Comparison of ENCODE assay signal across 17 cellular contexts in the genomic region with DNA sequence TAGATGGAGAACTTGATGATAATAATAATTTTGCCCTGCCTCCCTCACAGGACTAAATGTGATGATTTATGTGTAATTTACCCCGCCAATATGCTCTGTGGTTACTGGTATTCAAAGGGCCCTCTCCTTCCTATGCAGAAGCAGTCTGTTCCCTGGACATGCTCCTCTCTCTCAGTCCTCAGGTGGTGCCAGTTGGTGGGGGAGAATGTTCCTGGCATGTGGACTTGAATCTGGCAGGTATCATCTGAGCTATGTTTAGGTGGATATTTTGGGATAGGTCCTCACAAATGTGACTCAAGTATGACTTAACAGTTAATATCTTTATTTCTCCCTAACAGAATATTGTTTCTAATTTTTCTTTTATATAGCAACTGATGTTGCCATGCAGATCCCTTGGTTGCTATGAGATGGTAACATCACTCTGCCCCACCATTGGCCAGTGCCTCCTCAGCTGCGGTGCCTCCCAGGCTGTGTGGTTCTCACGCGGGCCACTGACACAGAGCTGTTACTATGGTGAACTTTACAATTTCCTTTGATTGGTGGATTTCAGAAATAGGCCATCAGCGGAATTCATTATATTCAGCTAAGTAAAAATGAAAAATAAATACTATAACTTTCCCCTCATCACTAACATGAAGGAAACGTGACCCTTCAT.
"Had no signal": no experiment of that assay in that cellular context is flagged by ENCODE, and none has a peak within 500 bp of the region (broad histone marks: within the 10 kb centered on the region; RNA-seq: fewer than 3 reads in every experiment).

No MANE protein-coding gene starts in this region.

- H3K4me3 Mint-ChIP-seq: activated B cell treated with CpG ODN at 0.5 μM for 24 hours; activated CD4-positive, alpha-beta T cell treated with anti-CD3 and anti-CD28 coated beads, Interleukin-2, amount 10 ng/mL, durations not matched to agents 24 days and 14 days; activated CD8-positive, alpha-beta T cell treated with anti-CD3 and anti-CD28 coated beads, Interleukin-2, amount 10 ng/mL, durations not matched to agents 7 days and 5 days; dendritic cell treated with granulocyte-macrophage colony-stimulating factor and Interleukin-4, amounts not matched to agents 40 ng/mL and 50 ng/mL, for 4 days; neural progenitor cell had no signal

- H3K4me1 Mint-ChIP-seq: activated B cell treated with CpG ODN at 0.5 μM for 24 hours had no signal

- H3K9me3 Mint-ChIP-seq: activated B cell treated with CpG ODN at 0.5 μM for 24 hours; activated CD4-positive, alpha-beta T cell treated with anti-CD3 and anti-CD28 coated beads, Interleukin-2, amount 10 ng/mL, durations not matched to agents 24 days and 14 days; dendritic cell treated with granulocyte-macrophage colony-stimulating factor and Interleukin-4, amounts not matched to agents 40 ng/mL and 50 ng/mL, for 4 days had no signal

- DNase-seq: activated B cell treated with CpG ODN at 0.5 μM for 24 hours; activated CD4-positive, alpha-beta T cell treated with anti-CD3 and anti-CD28 coated beads, Interleukin-2, amount 10 ng/mL, durations not matched to agents 24 days and 14 days; activated CD8-positive, alpha-beta memory T cell treated with anti-CD3 and anti-CD28 coated beads, Interleukin-2, amount 50 U/mL, for 4 hours; activated CD8-positive, alpha-beta T cell treated with anti-CD3 and anti-CD28 coated beads, Interleukin-2, amount 10 ng/mL, durations not matched to agents 7 days and 5 days; activated gamma-delta T cell; activated T-cell treated with anti-CD3 and anti-CD28 coated beads, Interleukin-2, amount 50 U/mL, for 48 hours; central memory CD4-positive, alpha-beta T cell; erythroblast; sigmoid colon; stimulated activated CD4-positive, alpha-beta T cell treated with anti-CD3 and anti-CD28 coated beads, Interleukin-1b, Interleukin-23, amount 100 ng/mL, for 48 hours; SW 1271; thyroid gland had no signal

- H3K4me2 ChIP-seq: neural progenitor cell had no signal

- H3K27ac Mint-ChIP-seq: activated B cell treated with CpG ODN at 0.5 μM for 24 hours; activated CD4-positive, alpha-beta T cell treated with anti-CD3 and anti-CD28 coated beads, Interleukin-2, amount 10 ng/mL, durations not matched to agents 24 days and 14 days; activated CD8-positive, alpha-beta T cell treated with anti-CD3 and anti-CD28 coated beads, Interleukin-2, amount 10 ng/mL, durations not matched to agents 7 days and 5 days; dendritic cell treated with granulocyte-macrophage colony-stimulating factor and Interleukin-4, amounts not matched to agents 40 ng/mL and 50 ng/mL, for 4 days; neural progenitor cell had no signal

- H3K27ac ChIP-seq: gastroesophageal sphincter, neural progenitor cell, parathyroid adenoma, sigmoid colon, thyroid gland had no signal

- H3K9me3 ChIP-seq: gastroesophageal sphincter, sigmoid colon, thyroid gland had no signal

- H3K4me3 ChIP-seq: gastroesophageal sphincter, neural progenitor cell, sigmoid colon, thyroid gland had no signal

- H3K79me2 ChIP-seq: parathyroid adenoma had no signal

- H3K27me3 Mint-ChIP-seq: activated B cell treated with CpG ODN at 0.5 μM for 24 hours; activated CD4-positive, alpha-beta T cell treated with anti-CD3 and anti-CD28 coated beads, Interleukin-2, amount 10 ng/mL, durations not matched to agents 24 days and 14 days; dendritic cell treated with granulocyte-macrophage colony-stimulating factor and Interleukin-4, amounts not matched to agents 40 ng/mL and 50 ng/mL, for 4 days had no signal

- ATAC-seq: activated CD8-positive, alpha-beta T cell treated with anti-CD3 and anti-CD28 coated beads, Interleukin-2, amount 10 ng/mL, durations not matched to agents 7 days and 5 days; activated naive CD4-positive, alpha-beta T cell treated with anti-CD3 and anti-CD28 coated beads, Interleukin-2, amount 50 U/mL, for 72 hours; gastroesophageal sphincter had no signal

- H2AFZ ChIP-seq: neural progenitor cell, parathyroid adenoma had no signal

- H3K36me3 ChIP-seq: gastroesophageal sphincter, neural progenitor cell, sigmoid colon, thyroid gland had no signal

- H3K4me1 ChIP-seq: neural progenitor cell, parathyroid adenoma, thyroid gland had no signal

- H3K27me3 ChIP-seq: gastroesophageal sphincter, sigmoid colon, thyroid gland had no signal

- H3K36me3 Mint-ChIP-seq: activated naive CD4-positive, alpha-beta T cell treated with anti-CD3 and anti-CD28 coated beads, Interleukin-2, amount 50 U/mL, for 72 hours; neural progenitor cell had no signal

- H3K9ac ChIP-seq: neural progenitor cell, parathyroid adenoma had no signal
